2 cellular contexts compared by ENCODE assay signal in the genomic region with DNA sequence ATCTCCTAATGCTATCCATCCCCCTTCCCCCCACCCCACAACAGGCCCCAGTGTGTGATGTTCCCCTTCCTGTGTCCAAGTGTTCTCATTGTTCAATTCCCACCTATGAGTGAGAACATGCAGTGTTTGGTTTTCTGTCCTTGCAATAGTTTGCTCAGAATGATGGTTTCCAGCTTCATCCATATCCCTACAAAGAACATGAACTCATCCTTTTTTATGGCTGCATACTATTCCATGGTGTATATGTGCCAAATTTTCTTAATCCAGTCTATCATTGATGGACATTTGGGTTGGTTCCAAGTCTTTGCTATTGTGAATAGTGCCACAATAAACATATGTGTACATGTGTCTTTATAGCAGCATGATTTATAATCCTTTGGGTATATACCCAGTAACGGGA.
DNase-seq lines count a peak whose midpoint lies in the region; ATAC-seq, FAIRE-seq and TF ChIP-seq lines count a peak whose summit lies in the region.
"Not testable (repeated sequence)": the region's sequence is repeated elsewhere in the genome, so short reads cannot be mapped to it uniquely, and the experiment has no call there.

No MANE protein-coding gene starts in this region.

- TF ChIP-seq RAD21 in K562 (CRISPR knock-in tag; conservative IDR thresholded peaks at IDR 0.05 in 1 of 2, IDR thresholded peaks at IDR 0.05 in 1 of 2), result not testable (repeated sequence)

- not testable (repeated sequence) for FAIRE-seq in K562 (lab: Jason Lieb, UNC)

- not testable (repeated sequence) for TF ChIP-seq CTCF in HEK293 (tag by site-specific recombination; IDR thresholded peaks at IDR 0.05); K562 (IDR thresholded peaks at IDR 0.05 in 2 of 3, conservative IDR thresholded peaks at IDR 0.05 in 1 of 3; ENCODE audit: insufficient read depth in 2 of 3, low read depth in 1 of 3, low read length in 3 of 3)

- H3K9me1 ChIP-seq in K562 (ENCODE audit: control insufficient read depth, insufficient read depth, low read length), result not testable (repeated sequence)

- H3K9me3 ChIP-seq in HEK293 (ENCODE audit: control insufficient read depth, insufficient read depth, low read depth, low read length); K562 (replicated peaks; ENCODE audit: control insufficient read depth, insufficient read depth, low read depth, low read length): not testable (repeated sequence)

- H4K20me1 ChIP-seq in K562 (replicated peaks; ENCODE audit: control insufficient read depth, insufficient read depth, low read length), result not testable (repeated sequence)

- intact Hi-C loops in K562 (cut with micrococcal nuclease), result not testable (repeated sequence)

- H3K4me2 ChIP-seq in K562 (ENCODE audit: insufficient read depth, low read length), result not testable (repeated sequence)

- CTCF ChIA-PET in HEK293 (lab: Yijun Ruan, JAX), result interaction anchor here (0.5 kb wide), 1 partner anchor 538 kb away, joined by 3 read pairs; no protein-coding TSS in a partner anchor
- CTCF ChIA-PET in K562 (lab: Yijun Ruan, JAX; ENCODE audit: low intra/inter-chr PET ratio), result not testable (repeated sequence)

- WGBS in K562 (ENCODE audit: insufficient coverage, low coverage, missing lambda C conversion rate), result 0% methylated on average over 1 of the region's 1 CpG

- not testable (repeated sequence) for DNase-seq in K562 (ENCODE audit: extremely low read depth in 1 of 4, low spot score in 3 of 4)

- H3K27ac ChIP-seq in HEK293 (ENCODE audit: extremely low read depth, low read depth, low read length); K562 (ENCODE audit: extremely low read depth, low read depth, low read length): not testable (repeated sequence)

- POLR2A ChIA-PET in HEK293 (lab: Yijun Ruan, JAX); K562 (lab: Yijun Ruan, JAX): not testable (repeated sequence)

- not testable (repeated sequence) for H3K27me3 ChIP-seq in K562 (ENCODE audit: control insufficient read depth in 2 of 2, insufficient read depth in 2 of 2, low read length in 2 of 2)

- not testable (repeated sequence) for H3K4me1 ChIP-seq in HEK293 (ENCODE audit: control insufficient read depth, insufficient read depth, low read length)
- peaks cover 21 to 27% of the 10 kb centered on the region in 2 experiments; a peak in 4 of 5 replicates for H3K4me1 ChIP-seq in K562 (replicated peaks in 1 of 2; ENCODE audit: control insufficient read depth in 2 of 2, insufficient read depth in 2 of 2, low read length in 2 of 2)

- not testable (repeated sequence) for BruUV-seq in K562 (replicated peaks; lab: Mats Ljungman, UMichigan)

- TF ChIP-seq POLR2A in K562 (conservative IDR thresholded peaks at IDR 0.05), result not testable (repeated sequence)

- H3K9ac ChIP-seq in K562 (ENCODE audit: insufficient read depth in 1 of 2, low read depth in 2 of 2, low read length in 2 of 2), result not testable (repeated sequence)

- TF ChIP-seq EP300 in K562 (IDR thresholded peaks at IDR 0.05; ENCODE audit: low read length), result not testable (repeated sequence)

- H2AFZ ChIP-seq in K562 (ENCODE audit: low read depth, low read length), result not testable (repeated sequence)

- ATAC-seq in K562, result not testable (repeated sequence)

- in situ Hi-C loops in K562 (cut with MboI), result not testable (repeated sequence)

- H3K36me3 ChIP-seq in HEK293 (ENCODE audit: control insufficient read depth in 2 of 2, insufficient read depth in 1 of 2, low read length in 2 of 2); K562 (ENCODE audit: control insufficient read depth, insufficient read depth, low read length): not testable (repeated sequence)

- not testable (repeated sequence) for H3K4me3 ChIP-seq in HEK293 (ENCODE audit: low read depth, low read length); K562

- H3K79me2 ChIP-seq in K562 (ENCODE audit: control insufficient read depth, insufficient read depth, low read length), result not testable (repeated sequence)

TF ChIP-seq in HEK293, 187 proteins besides CTCF, POLR2A, EP300 and RAD21:
- TF ChIP-seq ZNF146 (tag by site-specific recombination; IDR thresholded peaks at IDR 0.05), result peak; percentile 50; the same call in 1 of the 2 replicates

TF ChIP-seq in K562, 482 proteins besides CTCF, POLR2A, EP300 and RAD21:
- TF ChIP-seq KDM1A (IDR thresholded peaks at IDR 0.05) (peak; percentile 48 to 67; a peak in 2 of 4 replicates), BCOR (IDR thresholded peaks at IDR 0.05) (peak; percentile 92), ZNF146 (CRISPR knock-in tag; IDR thresholded peaks at IDR 0.05; ENCODE audit: unreplicated experiment) (peak; percentile 89), RBM25 (IDR thresholded peaks at IDR 0.05; ENCODE audit: low read depth, low read length, severe bottlenecking) (peak; percentile 18)
